Comparison of ENCODE assay signal across 1 cellular context in the genomic region with DNA sequence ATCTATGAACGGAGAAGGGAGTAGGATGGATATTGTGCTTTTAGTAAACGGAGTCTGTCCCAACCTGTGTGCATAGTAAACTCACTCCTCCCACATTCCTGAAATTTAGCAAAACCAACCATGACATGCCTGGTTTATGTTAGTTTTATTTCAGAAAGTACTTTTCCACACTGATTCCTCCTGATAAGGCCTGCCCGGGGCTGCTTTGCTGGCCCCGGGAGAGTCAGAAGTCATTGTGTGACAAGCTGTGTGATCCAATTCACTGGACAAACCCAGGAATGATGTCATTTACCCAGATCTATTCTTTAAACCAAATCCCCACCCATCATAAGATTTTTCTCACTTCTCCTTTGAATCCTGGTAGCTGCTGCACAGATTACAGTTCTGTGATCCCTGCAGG.
TF ChIP-seq lines count a peak whose summit lies in the region.

No MANE protein-coding gene starts in this region.

TF ChIP-seq in HepG2, 621 proteins besides CTCF, POLR2A, EP300 and RAD21 (continued from another document):
- TF ChIP-seq, protein P1, sequence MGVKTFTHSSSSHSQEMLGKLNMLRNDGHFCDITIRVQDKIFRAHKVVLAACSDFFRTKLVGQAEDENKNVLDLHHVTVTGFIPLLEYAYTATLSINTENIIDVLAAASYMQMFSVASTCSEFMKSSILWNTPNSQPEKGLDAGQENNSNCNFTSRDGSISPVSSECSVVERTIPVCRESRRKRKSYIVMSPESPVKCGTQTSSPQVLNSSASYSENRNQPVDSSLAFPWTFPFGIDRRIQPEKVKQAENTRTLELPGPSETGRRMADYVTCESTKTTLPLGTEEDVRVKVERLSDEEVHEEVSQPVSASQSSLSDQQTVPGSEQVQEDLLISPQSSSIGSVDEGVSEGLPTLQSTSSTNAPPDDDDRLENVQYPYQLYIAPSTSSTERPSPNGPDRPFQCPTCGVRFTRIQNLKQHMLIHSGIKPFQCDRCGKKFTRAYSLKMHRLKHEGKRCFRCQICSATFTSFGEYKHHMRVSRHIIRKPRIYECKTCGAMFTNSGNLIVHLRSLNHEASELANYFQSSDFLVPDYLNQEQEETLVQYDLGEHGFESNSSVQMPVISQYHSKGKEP (CRISPR knock-in tag; IDR thresholded peaks at IDR 0.05) = no peak
- TF ChIP-seq, protein P2, sequence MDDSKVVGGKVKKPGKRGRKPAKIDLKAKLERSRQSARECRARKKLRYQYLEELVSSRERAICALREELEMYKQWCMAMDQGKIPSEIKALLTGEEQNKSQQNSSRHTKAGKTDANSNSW (CRISPR knock-in tag; IDR thresholded peaks at IDR 0.05; ENCODE audit: borderline replicate concordance) = no peak
- no peak for TF ChIP-seq DNMT3B (CRISPR knock-in tag; conservative IDR thresholded peaks at IDR 0.05)
- TF ChIP-seq, protein P3, sequence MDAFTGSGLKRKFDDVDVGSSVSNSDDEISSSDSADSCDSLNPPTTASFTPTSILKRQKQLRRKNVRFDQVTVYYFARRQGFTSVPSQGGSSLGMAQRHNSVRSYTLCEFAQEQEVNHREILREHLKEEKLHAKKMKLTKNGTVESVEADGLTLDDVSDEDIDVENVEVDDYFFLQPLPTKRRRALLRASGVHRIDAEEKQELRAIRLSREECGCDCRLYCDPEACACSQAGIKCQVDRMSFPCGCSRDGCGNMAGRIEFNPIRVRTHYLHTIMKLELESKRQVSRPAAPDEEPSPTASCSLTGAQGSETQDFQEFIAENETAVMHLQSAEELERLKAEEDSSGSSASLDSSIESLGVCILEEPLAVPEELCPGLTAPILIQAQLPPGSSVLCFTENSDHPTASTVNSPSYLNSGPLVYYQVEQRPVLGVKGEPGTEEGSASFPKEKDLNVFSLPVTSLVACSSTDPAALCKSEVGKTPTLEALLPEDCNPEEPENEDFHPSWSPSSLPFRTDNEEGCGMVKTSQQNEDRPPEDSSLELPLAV (CRISPR knock-in tag; conservative IDR thresholded peaks at IDR 0.05; ENCODE audit: low read depth) = no peak
- no peak for TF ChIP-seq AKAP8 (CRISPR knock-in tag; IDR thresholded peaks at IDR 0.05)
- TF ChIP-seq, protein P4, sequence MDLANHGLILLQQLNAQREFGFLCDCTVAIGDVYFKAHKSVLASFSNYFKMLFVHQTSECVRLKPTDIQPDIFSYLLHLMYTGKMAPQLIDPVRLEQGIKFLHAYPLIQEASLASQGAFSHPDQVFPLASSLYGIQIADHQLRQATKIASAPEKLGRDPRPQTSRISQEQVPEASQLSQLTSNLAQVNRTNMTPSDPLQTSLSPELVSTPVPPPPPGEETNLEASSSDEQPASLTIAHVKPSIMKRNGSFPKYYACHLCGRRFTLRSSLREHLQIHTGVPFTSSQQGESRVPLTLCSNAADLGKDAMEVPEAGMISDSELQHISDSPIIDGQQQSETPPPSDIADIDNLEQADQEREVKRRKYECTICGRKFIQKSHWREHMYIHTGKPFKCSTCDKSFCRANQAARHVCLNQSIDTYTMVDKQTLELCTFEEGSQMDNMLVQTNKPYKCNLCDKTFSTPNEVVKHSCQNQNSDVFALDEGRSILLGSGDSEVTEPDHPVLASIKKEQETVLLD (CRISPR knock-in tag; IDR thresholded peaks at IDR 0.05; ENCODE audit: low read depth) = no peak
- TF ChIP-seq NFE2L1 (CRISPR knock-in tag; IDR thresholded peaks at IDR 0.05; ENCODE audit: borderline replicate concordance) = no peak
- TF ChIP-seq, protein P5, sequence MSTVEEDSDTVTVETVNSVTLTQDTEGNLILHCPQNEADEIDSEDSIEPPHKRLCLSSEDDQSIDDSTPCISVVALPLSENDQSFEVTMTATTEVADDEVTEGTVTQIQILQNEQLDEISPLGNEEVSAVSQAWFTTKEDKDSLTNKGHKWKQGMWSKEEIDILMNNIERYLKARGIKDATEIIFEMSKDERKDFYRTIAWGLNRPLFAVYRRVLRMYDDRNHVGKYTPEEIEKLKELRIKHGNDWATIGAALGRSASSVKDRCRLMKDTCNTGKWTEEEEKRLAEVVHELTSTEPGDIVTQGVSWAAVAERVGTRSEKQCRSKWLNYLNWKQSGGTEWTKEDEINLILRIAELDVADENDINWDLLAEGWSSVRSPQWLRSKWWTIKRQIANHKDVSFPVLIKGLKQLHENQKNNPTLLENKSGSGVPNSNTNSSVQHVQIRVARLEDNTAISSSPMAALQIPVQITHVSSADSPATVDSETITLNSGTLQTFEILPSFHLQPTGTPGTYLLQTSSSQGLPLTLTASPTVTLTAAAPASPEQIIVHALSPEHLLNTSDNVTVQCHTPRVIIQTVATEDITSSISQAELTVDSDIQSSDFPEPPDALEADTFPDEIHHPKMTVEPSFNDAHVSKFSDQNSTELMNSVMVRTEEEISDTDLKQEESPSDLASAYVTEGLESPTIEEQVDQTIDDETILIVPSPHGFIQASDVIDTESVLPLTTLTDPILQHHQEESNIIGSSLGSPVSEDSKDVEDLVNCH (CRISPR knock-in tag; IDR thresholded peaks at IDR 0.05) = no peak
- no peak for TF ChIP-seq ZNF501 (CRISPR knock-in tag; IDR thresholded peaks at IDR 0.05)
- no peak for TF ChIP-seq TBP (CRISPR knock-in tag; IDR thresholded peaks at IDR 0.05)
- TF ChIP-seq ZNF678 (CRISPR knock-in tag; IDR thresholded peaks at IDR 0.05) = no peak
- no peak for TF ChIP-seq ZSCAN31 (CRISPR knock-in tag; IDR thresholded peaks at IDR 0.05; ENCODE audit: low read depth)
- no peak for TF ChIP-seq CREB1 (IDR thresholded peaks at IDR 0.05)
- peak; percentile 49; the same call in 1 of the 2 replicates for TF ChIP-seq CREB1 (CRISPR knock-in tag; IDR thresholded peaks at IDR 0.05)
- TF ChIP-seq NFIC (IDR thresholded peaks at IDR 0.05; ENCODE audit: low read length) = 0 out of 2 replicates have a peak, but pooled peaks have one; percentile 22
- TF ChIP-seq, protein P6, sequence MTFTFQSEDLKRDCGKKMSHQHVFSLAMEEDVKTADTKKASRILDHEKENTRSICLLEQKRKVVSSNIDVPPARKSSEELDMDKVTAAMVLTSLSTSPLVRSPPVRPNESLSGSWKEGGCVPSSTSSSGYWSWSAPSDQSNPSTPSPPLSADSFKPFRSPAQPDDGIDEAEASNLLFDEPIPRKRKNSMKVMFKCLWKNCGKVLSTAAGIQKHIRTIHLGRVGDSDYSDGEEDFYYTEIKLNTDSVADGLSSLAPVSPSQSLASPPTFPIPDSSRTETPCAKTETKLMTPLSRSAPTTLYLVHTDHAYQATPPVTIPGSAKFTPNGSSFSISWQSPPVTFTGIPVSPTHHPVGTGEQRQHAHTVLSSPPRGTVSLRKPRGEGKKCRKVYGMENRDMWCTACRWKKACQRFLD (CRISPR knock-in tag; IDR thresholded peaks at IDR 0.05; ENCODE audit: borderline replicate concordance) = no peak
TF ChIP-seq in HepG2: peak in this region for 5.
